ENCODE assay signal across 12 cellular contexts in genomic region chr4:143406523-143406922, GRCh38.
DNase-seq lines count a peak whose midpoint lies in the region; ATAC-seq and TF ChIP-seq lines count a peak whose summit lies in the region.
"Had no signal": no experiment of that assay in that cellular context is flagged by ENCODE, and none has a peak within 500 bp of the region (broad histone marks: within the 10 kb centered on the region; RNA-seq: fewer than 3 reads in every experiment).

No MANE protein-coding gene starts in this region.

- DNase-seq in activated T-cell treated with anti-CD3 and anti-CD28 coated beads for 48 hours (ENCODE audit: low read depth): peak; percentile 2
- DNase-seq in activated T-cell treated with anti-CD3 and anti-CD28 coated beads, Interleukin-2, amount 50 U/mL, for 4 hours: no peak
- DNase-seq in colonic mucosa: peak; percentile 60
- peak; percentile 49 for DNase-seq in lower lobe of right lung
- DNase-seq in transverse colon: peak; percentile 45
- no peak for DNase-seq in NK-92 treated with Interleukin-12 subunit alpha and Interleukin-12 subunit beta, amount 100 ng/mL, for 24 hours (lab: John Stamatoyannopoulos, UW)
- no peak for DNase-seq in activated naive CD4-positive, alpha-beta T cell treated with Interleukin-2 at 50 U/mL for 16 hours
- DNase-seq: naive thymus-derived CD4-positive, alpha-beta T cell had no signal

- no peak for TF ChIP-seq EP300 in transverse colon (IDR thresholded peaks at IDR 0.05; ENCODE audit: low read depth)

- no peaks in the 10 kb centered on the region for H3K9me3 Mint-ChIP-seq in activated T-cell treated with anti-CD3 and anti-CD28 coated beads, Interleukin-2, amount 50 U/mL, for 4 hours
- H3K9me3 Mint-ChIP-seq: type B pancreatic cell had no signal

- no peak for ATAC-seq in activated T-cell treated with anti-CD3 and anti-CD28 coated beads, Interleukin-2, amount 50 U/mL, for 4 hours
- ATAC-seq in lower lobe of right lung: peak; percentile 53 to 63
- ATAC-seq in GM19397 (IDR thresholded peaks at IDR 0.05; ENCODE audit: unreplicated experiment): no peak
- ATAC-seq: naive thymus-derived CD4-positive, alpha-beta T cell had no signal

- in situ Hi-C loops in transverse colon (cut with MboI; ENCODE audit: low pct_ligation_motif_present in 1 of 4, low pct_unique_long_range_greater_than_20kb in 1 of 4, low sequenced_read_pairs in 3 of 4): no loop called here

- intact Hi-C loops in colonic mucosa (cut with DNase I) (no loop called here), lower lobe of right lung (cut with DNase I) (no loop called here), transverse colon (cut with DNase I; ENCODE audit: low total_unique reads) (no loop called here)

- no peaks in the 10 kb centered on the region for H3K9me3 ChIP-seq in colonic mucosa
- H3K9me3 ChIP-seq in lower lobe of right lung: no peaks in the 10 kb centered on the region
- no peaks in the 10 kb centered on the region for H3K9me3 ChIP-seq in transverse colon
- H3K9me3 ChIP-seq: SJCRH30 had no signal

- H3K36me3 ChIP-seq in colonic mucosa: no peaks in the 10 kb centered on the region
- no peaks in the 10 kb centered on the region for H3K36me3 ChIP-seq in lower lobe of right lung
- no peaks in the 10 kb centered on the region for H3K36me3 ChIP-seq in transverse colon
- H3K36me3 ChIP-seq: SJCRH30 had no signal

- H3K4me1 ChIP-seq in colonic mucosa (peaks cover 3% of the 10 kb centered on the region), lower lobe of right lung (peaks cover 78% of the 10 kb centered on the region), transverse colon (peaks cover 19 to 88% (median 50%) of the 10 kb centered on the region in 4 donors)

- H3K27me3 ChIP-seq in colonic mucosa: no peaks in the 10 kb centered on the region
- H3K27me3 ChIP-seq in lower lobe of right lung (ENCODE audit: low read depth): no peaks in the 10 kb centered on the region
- no peaks in the 10 kb centered on the region for H3K27me3 ChIP-seq in transverse colon
- H3K27me3 ChIP-seq: SJCRH30 had no signal

- H3K36me3 Mint-ChIP-seq in activated T-cell treated with anti-CD3 and anti-CD28 coated beads, Interleukin-2, amount 50 U/mL, for 4 hours (ENCODE audit: insufficient read depth): no peaks in the 10 kb centered on the region
- H3K36me3 Mint-ChIP-seq: brain; naive thymus-derived CD4-positive, alpha-beta T cell had no signal

- peaks cover 21% of the 10 kb centered on the region for H3K4me1 Mint-ChIP-seq in activated T-cell treated with anti-CD3 and anti-CD28 coated beads, Interleukin-2, amount 50 U/mL, for 4 hours (ENCODE audit: low read depth)

- 51% methylated on average over 3 of the region's 3 CpGs; no CpG with 5 or more reads in 1 of the 2 donors for WGBS in transverse colon (ENCODE audit: low coverage in 1 of 2), 2 donors

- TF ChIP-seq CTCF in colonic mucosa (IDR thresholded peaks at IDR 0.05) (no peak), lower lobe of right lung (IDR thresholded peaks at IDR 0.05) (no peak), transverse colon (IDR thresholded peaks at IDR 0.05) (no peak)

- H3K4me3 ChIP-seq in colonic mucosa (no peak overlapping the region), lower lobe of right lung (no peak overlapping the region), transverse colon (no peak overlapping the region)
- H3K4me3 ChIP-seq: SJCRH30 had no signal

- no peak overlapping the region for H3K9ac ChIP-seq in colonic mucosa (ENCODE audit: low read depth in 2 of 2, low read length in 2 of 2)

- H3K4me3 Mint-ChIP-seq in activated T-cell treated with anti-CD3 and anti-CD28 coated beads, Interleukin-2, amount 50 U/mL, for 4 hours: no peak overlapping the region
- H3K4me3 Mint-ChIP-seq: brain; naive thymus-derived CD4-positive, alpha-beta T cell; type B pancreatic cell had no signal

- H3K27me3 Mint-ChIP-seq in activated T-cell treated with anti-CD3 and anti-CD28 coated beads, Interleukin-2, amount 50 U/mL, for 4 hours (ENCODE audit: low read depth): peaks cover 9% of the 10 kb centered on the region
- H3K27me3 Mint-ChIP-seq: brain, type B pancreatic cell had no signal

- H3K27ac ChIP-seq in colonic mucosa: no peak overlapping the region
- peak overlapping the region; percentile 46 for H3K27ac ChIP-seq in lower lobe of right lung
- H3K27ac ChIP-seq in transverse colon: peak overlapping the region; percentile 26 to 45 (median 36)
- H3K27ac ChIP-seq: SJCRH30 had no signal

- TF ChIP-seq POLR2A in transverse colon (IDR thresholded peaks at IDR 0.05): no peak

Comparison
In these comparisons a context has a peak if more than half of its experiments do, and no peak if none do; other contexts are left out.
1. DNase-seq: peak in activated T-cell treated with anti-CD3 and anti-CD28 coated beads for 48 hours (single experiment), colonic mucosa (single experiment), lower lobe of right lung (single experiment) and transverse colon (single experiment); none in activated T-cell treated with anti-CD3 and anti-CD28 coated beads, Interleukin-2, amount 50 U/mL, for 4 hours (single experiment), NK-92 treated with Interleukin-12 subunit alpha and Interleukin-12 subunit beta, amount 100 ng/mL, for 24 hours (single experiment) and activated naive CD4-positive, alpha-beta T cell treated with Interleukin-2 at 50 U/mL for 16 hours (single experiment).
2. ATAC-seq: peak in lower lobe of right lung (2 of 2); none in activated T-cell treated with anti-CD3 and anti-CD28 coated beads, Interleukin-2, amount 50 U/mL, for 4 hours (0 of 2) and GM19397 (single experiment).